In the genomic region with DNA sequence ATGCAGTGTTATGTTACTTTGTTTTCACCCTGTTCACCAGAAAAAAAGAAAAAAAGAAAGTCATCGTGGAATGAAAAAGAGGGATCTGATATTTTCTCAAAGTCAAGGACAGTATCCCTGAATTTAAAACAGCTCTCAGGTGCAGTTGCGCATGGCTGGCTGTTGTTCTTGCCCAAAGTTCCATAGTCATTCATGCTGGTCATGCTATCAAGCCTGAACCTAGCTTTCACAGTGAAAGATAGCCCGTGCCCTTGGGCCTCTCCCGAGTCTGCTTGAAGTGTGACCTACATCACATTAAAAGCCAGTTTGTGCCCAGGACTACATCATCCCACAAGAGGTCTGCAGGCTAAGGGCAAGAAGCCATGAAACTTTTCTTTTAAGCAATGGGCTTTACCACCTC, we compare ENCODE assay signal across 30 cellular contexts.
"Had no signal": no experiment of that assay in that cellular context is flagged by ENCODE, and none has a peak within 500 bp of the region (broad histone marks: within the 10 kb centered on the region; RNA-seq: fewer than 3 reads in every experiment).

No MANE protein-coding gene starts in this region.

- H3K9me3 ChIP-seq: ovary, psoas muscle, right lobe of liver, sigmoid colon, suprapubic skin, testis, tibial nerve, upper lobe of left lung, vagina had no signal

- DNase-seq: naive thymus-derived CD4-positive, alpha-beta T cell; natural killer cell; occipital lobe; ovary; posterior cingulate gyrus; psoas muscle; right cardiac atrium; right lobe of liver; sigmoid colon; small intestine; stimulated activated CD4-positive, alpha-beta T cell treated with anti-CD3 and anti-CD28 coated beads, Interleukin-15, amount 100 ng/mL, for 24 hours; stimulated activated CD4-positive, alpha-beta T cell treated with anti-CD3 and anti-CD28 coated beads, Interleukin-2, amount 100 ng/mL, for 24 hours; stimulated activated CD4-positive, alpha-beta T cell treated with anti-CD3 and anti-CD28 coated beads, Interleukin-2, amount 100 ng/mL, for 48 hours; stimulated activated CD4-positive, alpha-beta T cell treated with anti-CD3 and anti-CD28 coated beads, Interleukin-4, amount 100 ng/mL, for 4 hours; stimulated activated CD8-positive, alpha-beta memory T cell treated with anti-CD3 and anti-CD28 coated beads, Interleukin-4, amount 100 ng/mL, for 48 hours; stimulated activated naive CD4-positive, alpha-beta T cell; stimulated activated naive CD8-positive, alpha-beta T cell treated with anti-CD3 and anti-CD28 coated beads, Interleukin-15, amount 100 ng/mL, for 72 hours; stimulated activated naive CD8-positive, alpha-beta T cell treated with anti-CD3 and anti-CD28 coated beads, Interleukin-15, Interleukin-2, amounts not matched to agents 100 U/mL and 50 U/mL, for 24 hours; substantia nigra; testis; trophoblast cell; upper lobe of left lung had no signal

- H3K27me3 Mint-ChIP-seq: stimulated activated memory B cell treated with anti-CD40 and anti-IgM and Interleukin-4, amounts not matched to agents 10 μg/mL and 1 μg/mL and 100 μg/mL, for 72 hours; stimulated activated naive CD8-positive, alpha-beta T cell treated with anti-CD3 and anti-CD28 coated beads, Interleukin-15, amount 100 ng/mL, for 72 hours had no signal

- H3K36me3 ChIP-seq: neural progenitor cell, ovary, right lobe of liver, sigmoid colon, suprapubic skin, tibial nerve, upper lobe of left lung, vagina had no signal

- H3K4me1 ChIP-seq: parathyroid adenoma, psoas muscle, right lobe of liver, testis, upper lobe of left lung had no signal

- H3K27me3 ChIP-seq: neural progenitor cell, ovary, right lobe of liver, sigmoid colon, suprapubic skin, testis, tibial nerve, upper lobe of left lung, vagina had no signal

- H3K4me2 ChIP-seq: neural progenitor cell had no signal

- H3K27ac ChIP-seq: neural progenitor cell, ovary, parathyroid adenoma, psoas muscle, right lobe of liver, sigmoid colon, suprapubic skin, testis, tibial nerve, upper lobe of left lung, vagina had no signal

- H3K4me3 ChIP-seq: neural progenitor cell, ovary, psoas muscle, right lobe of liver, sigmoid colon, suprapubic skin, testis, tibial nerve, upper lobe of left lung, vagina had no signal

- H3K9me3 Mint-ChIP-seq: natural killer cell; stimulated activated naive CD8-positive, alpha-beta T cell treated with anti-CD3 and anti-CD28 coated beads, Interleukin-15, amount 100 ng/mL, for 72 hours had no signal

- H3K4me1 Mint-ChIP-seq: naive thymus-derived CD4-positive, alpha-beta T cell; natural killer cell; stimulated activated memory B cell treated with anti-CD40 and anti-IgM and Interleukin-4, amounts not matched to agents 10 μg/mL and 1 μg/mL and 100 μg/mL, for 72 hours; stimulated activated naive CD8-positive, alpha-beta T cell treated with anti-CD3 and anti-CD28 coated beads, Interleukin-15, amount 100 ng/mL, for 72 hours had no signal

- H3K36me3 Mint-ChIP-seq: naive thymus-derived CD4-positive, alpha-beta T cell; natural killer cell; stimulated activated memory B cell treated with anti-CD40 and anti-IgM and Interleukin-4, amounts not matched to agents 10 μg/mL and 1 μg/mL and 100 μg/mL, for 72 hours had no signal

- ATAC-seq: naive thymus-derived CD4-positive, alpha-beta T cell; natural killer cell; psoas muscle; right cardiac atrium; right lobe of liver; stimulated activated memory B cell treated with anti-CD40 and anti-IgM and Interleukin-4, amounts not matched to agents 10 μg/mL and 1 μg/mL and 100 μg/mL, for 72 hours; stimulated activated naive CD8-positive, alpha-beta T cell treated with anti-CD3 and anti-CD28 coated beads, Interleukin-15, amount 100 ng/mL, for 72 hours; stimulated activated naive CD8-positive, alpha-beta T cell treated with anti-CD3 and anti-CD28 coated beads, Interleukin-15, Interleukin-2, amounts not matched to agents 100 U/mL and 50 U/mL, for 24 hours had no signal

- H3K4me3 Mint-ChIP-seq: naive thymus-derived CD4-positive, alpha-beta T cell; natural killer cell; neural progenitor cell; stimulated activated memory B cell treated with anti-CD40 and anti-IgM and Interleukin-4, amounts not matched to agents 10 μg/mL and 1 μg/mL and 100 μg/mL, for 72 hours; stimulated activated naive CD8-positive, alpha-beta T cell treated with anti-CD3 and anti-CD28 coated beads, Interleukin-15, amount 100 ng/mL, for 72 hours had no signal

- FAIRE-seq: small intestine, urothelium cell line had no signal

- H3K27ac Mint-ChIP-seq: naive thymus-derived CD4-positive, alpha-beta T cell; natural killer cell; neural progenitor cell; progenitor cell of endocrine pancreas; stimulated activated memory B cell treated with anti-CD40 and anti-IgM and Interleukin-4, amounts not matched to agents 10 μg/mL and 1 μg/mL and 100 μg/mL, for 72 hours; stimulated activated naive CD8-positive, alpha-beta T cell treated with anti-CD3 and anti-CD28 coated beads, Interleukin-15, amount 100 ng/mL, for 72 hours had no signal
